1 cellular context compared by ENCODE assay signal in the genomic region with DNA sequence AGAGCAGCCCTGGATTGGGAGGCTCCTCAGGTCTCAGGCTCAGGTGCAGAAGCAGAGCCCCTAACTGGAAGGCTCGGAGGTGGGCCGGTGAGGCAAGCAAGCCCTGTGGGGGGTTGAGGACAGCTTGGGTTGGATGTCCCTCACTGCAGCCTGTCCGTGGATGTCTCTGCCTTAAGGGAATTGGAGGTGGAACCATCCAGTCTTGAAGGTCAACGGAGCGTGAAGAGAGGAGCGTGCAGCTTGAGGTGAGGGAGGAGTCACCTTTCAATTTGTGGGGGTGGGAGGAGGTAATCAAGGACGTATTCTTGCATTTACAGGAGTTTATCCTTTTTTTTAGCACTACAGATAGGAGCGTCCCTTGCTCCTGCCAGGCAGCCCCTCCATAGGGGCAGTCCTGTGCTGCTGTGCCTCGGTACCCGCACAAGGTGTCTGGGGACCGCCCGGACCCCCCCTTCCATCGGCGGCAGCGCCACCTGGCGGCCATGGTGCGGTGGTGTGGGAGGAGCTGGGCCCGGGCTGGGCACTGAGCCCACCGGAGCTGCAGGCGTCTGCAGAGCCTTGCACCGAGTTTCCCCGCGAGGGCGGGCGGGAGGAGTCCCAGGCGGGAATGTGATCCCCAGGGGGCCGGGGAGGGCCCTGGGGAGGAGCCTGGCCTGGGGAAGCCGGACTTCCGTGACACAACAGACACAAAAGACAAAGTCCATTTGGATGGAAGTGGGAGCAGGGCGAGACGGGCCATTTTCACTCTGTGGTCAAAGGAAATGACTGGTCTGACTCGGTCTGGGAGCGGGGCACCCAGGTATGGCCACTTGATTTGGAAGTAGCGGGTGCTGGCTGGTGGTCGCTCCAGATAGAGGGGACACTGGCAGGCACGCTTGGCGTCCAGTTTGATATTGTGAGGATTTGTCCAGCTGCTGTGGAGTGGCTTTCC.
TF ChIP-seq lines count a peak whose summit lies in the region.

No MANE protein-coding gene starts in this region.

TF ChIP-seq in K562, 482 proteins besides CTCF, POLR2A, EP300 and RAD21 (continued from another document):
- TF ChIP-seq, protein P1, sequence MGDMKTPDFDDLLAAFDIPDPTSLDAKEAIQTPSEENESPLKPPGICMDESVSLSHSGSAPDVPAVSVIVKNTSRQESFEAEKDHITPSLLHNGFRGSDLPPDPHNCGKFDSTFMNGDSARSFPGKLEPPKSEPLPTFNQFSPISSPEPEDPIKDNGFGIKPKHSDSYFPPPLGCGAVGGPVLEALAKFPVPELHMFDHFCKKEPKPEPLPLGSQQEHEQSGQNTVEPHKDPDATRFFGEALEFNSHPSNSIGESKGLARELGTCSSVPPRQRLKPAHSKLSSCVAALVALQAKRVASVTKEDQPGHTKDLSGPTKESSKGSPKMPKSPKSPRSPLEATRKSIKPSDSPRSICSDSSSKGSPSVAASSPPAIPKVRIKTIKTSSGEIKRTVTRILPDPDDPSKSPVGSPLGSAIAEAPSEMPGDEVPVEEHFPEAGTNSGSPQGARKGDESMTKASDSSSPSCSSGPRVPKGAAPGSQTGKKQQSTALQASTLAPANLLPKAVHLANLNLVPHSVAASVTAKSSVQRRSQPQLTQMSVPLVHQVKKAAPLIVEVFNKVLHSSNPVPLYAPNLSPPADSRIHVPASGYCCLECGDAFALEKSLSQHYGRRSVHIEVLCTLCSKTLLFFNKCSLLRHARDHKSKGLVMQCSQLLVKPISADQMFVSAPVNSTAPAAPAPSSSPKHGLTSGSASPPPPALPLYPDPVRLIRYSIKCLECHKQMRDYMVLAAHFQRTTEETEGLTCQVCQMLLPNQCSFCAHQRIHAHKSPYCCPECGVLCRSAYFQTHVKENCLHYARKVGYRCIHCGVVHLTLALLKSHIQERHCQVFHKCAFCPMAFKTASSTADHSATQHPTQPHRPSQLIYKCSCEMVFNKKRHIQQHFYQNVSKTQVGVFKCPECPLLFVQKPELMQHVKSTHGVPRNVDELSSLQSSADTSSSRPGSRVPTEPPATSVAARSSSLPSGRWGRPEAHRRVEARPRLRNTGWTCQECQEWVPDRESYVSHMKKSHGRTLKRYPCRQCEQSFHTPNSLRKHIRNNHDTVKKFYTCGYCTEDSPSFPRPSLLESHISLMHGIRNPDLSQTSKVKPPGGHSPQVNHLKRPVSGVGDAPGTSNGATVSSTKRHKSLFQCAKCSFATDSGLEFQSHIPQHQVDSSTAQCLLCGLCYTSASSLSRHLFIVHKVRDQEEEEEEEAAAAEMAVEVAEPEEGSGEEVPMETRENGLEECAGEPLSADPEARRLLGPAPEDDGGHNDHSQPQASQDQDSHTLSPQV (IDR thresholded peaks at IDR 0.05): no peak
- TF ChIP-seq ZFPM2 (CRISPR knock-in tag; IDR thresholded peaks at IDR 0.05) (no peak), ZBTB1 (CRISPR knock-in tag; IDR thresholded peaks at IDR 0.05; ENCODE audit: borderline replicate concordance, low read depth) (no peak), GATAD2A (IDR thresholded peaks at IDR 0.05) (0 out of 2 replicates have a peak, but pooled peaks have one; percentile 20), ZNF717 (CRISPR knock-in tag; IDR thresholded peaks at IDR 0.05) (no peak), MTA2 (IDR thresholded peaks at IDR 0.05; ENCODE audit: low read depth) (no peak), ZBED1 (IDR thresholded peaks at IDR 0.05) (no peak)
- TF ChIP-seq, protein P2, sequence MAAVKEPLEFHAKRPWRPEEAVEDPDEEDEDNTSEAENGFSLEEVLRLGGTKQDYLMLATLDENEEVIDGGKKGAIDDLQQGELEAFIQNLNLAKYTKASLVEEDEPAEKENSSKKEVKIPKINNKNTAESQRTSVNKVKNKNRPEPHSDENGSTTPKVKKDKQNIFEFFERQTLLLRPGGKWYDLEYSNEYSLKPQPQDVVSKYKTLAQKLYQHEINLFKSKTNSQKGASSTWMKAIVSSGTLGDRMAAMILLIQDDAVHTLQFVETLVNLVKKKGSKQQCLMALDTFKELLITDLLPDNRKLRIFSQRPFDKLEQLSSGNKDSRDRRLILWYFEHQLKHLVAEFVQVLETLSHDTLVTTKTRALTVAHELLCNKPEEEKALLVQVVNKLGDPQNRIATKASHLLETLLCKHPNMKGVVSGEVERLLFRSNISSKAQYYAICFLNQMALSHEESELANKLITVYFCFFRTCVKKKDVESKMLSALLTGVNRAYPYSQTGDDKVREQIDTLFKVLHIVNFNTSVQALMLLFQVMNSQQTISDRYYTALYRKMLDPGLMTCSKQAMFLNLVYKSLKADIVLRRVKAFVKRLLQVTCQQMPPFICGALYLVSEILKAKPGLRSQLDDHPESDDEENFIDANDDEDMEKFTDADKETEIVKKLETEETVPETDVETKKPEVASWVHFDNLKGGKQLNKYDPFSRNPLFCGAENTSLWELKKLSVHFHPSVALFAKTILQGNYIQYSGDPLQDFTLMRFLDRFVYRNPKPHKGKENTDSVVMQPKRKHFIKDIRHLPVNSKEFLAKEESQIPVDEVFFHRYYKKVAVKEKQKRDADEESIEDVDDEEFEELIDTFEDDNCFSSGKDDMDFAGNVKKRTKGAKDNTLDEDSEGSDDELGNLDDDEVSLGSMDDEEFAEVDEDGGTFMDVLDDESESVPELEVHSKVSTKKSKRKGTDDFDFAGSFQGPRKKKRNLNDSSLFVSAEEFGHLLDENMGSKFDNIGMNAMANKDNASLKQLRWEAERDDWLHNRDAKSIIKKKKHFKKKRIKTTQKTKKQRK (IDR thresholded peaks at IDR 0.05; ENCODE audit: borderline replicate concordance, low read depth, low read length): no peak
